17 cellular contexts compared by ENCODE assay signal in the genomic region with DNA sequence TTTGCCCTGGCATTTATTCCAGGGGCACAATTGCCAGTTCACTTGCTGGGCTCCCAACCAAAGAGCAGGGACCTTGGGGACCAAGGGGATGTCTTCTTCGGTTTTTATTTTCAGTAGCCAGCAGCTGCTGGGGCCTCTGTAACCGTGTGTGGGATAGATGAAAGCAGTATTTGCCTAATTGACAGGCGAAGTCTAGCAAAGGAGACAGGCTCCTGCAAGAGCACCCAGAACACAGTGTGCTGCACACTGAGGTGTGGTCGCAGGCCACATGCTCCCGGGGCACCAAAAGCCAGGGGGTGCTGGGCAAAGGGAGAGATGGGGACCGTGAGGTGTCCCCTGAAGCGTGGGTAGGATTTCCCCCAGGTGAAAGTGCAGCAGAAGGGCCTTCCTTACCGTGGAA. TPM values are rescaled to one million over a fixed set of nuclear protein-coding genes. Genes with fewer than 3 reads are reported as not detected.
DNase-seq lines count a peak whose midpoint lies in the region; ATAC-seq, FAIRE-seq and TF ChIP-seq lines count a peak whose summit lies in the region.
"Had no signal": no experiment of that assay in that cellular context is flagged by ENCODE, and none has a peak within 500 bp of the region (broad histone marks: within the 10 kb centered on the region; RNA-seq: fewer than 3 reads in every experiment).

No MANE protein-coding gene starts in this region.

- peak; percentile 33 for DNase-seq in GM10266 (ENCODE audit: extremely low spot score)
- DNase-seq in GM18507 (ENCODE audit: extremely low spot score, insufficient read length, low read depth), result no peak
- no peak for DNase-seq in naive B cell
- no peak for DNase-seq in NCI-H1417 treated with DMSO at 0.1 percent for 48 hours (lab: John Stamatoyannopoulos, UW)
- DNase-seq in stimulated activated CD4-positive, alpha-beta T cell treated with anti-CD3 and anti-CD28 coated beads, Interleukin-15, amount 100 ng/mL, for 24 hours, result no peak
- no peak for DNase-seq in WTC11 (ENCODE audit: low spot score)
- DNase-seq: BE2C, DMS 273 treated with DMSO at 0.1 percent for 48 hours, NCI-H1105, NCI-H187, NCI-H748 treated with DMSO at 0.1 percent for 48 hours, T-cell had no signal

- H3K36me3 Mint-ChIP-seq in naive B cell (no peaks in the 10 kb centered on the region), WTC11 (no peaks in the 10 kb centered on the region)
- H3K36me3 Mint-ChIP-seq: T-cell had no signal

- H3K27me3 Mint-ChIP-seq in naive B cell, result no peaks in the 10 kb centered on the region
- H3K27me3 Mint-ChIP-seq in WTC11 (ENCODE audit: low read depth), result no peaks in the 10 kb centered on the region
- H3K27me3 Mint-ChIP-seq: T-cell had no signal

- H3K27ac Mint-ChIP-seq in naive B cell (peak overlapping the region in 3 of 6 donors; percentile 82 to 95 (median 84)), WTC11 (no peak overlapping the region)
- H3K27ac Mint-ChIP-seq: T-cell had no signal

- TF ChIP-seq CTCF in GM10266 (IDR thresholded peaks at IDR 0.05; ENCODE audit: control insufficient read depth, insufficient read depth, low read depth, missing control alignments), result no peak
- TF ChIP-seq CTCF in WTC11 (IDR thresholded peaks at IDR 0.05), result no peak

- peaks cover 30 to 63% (median 52%) of the 10 kb centered on the region in 3 donors for H3K4me1 Mint-ChIP-seq in naive B cell
- H3K4me1 Mint-ChIP-seq in WTC11, result no peaks in the 10 kb centered on the region

- POLR2A ChIA-PET in WTC11 (lab: Charles Lee), result no interaction called here

- H3K4me3 Mint-ChIP-seq in naive B cell, result peak overlapping the region in 5 of 8 donors; percentile 32 to 60 (median 41)
- no peak overlapping the region for H3K4me3 Mint-ChIP-seq in WTC11
- H3K4me3 Mint-ChIP-seq: T-cell had no signal

- CTCF ChIA-PET in WTC11 (lab: Charles Lee), result interaction anchor here (1.3 kb wide), 1 partner anchor 41 kb away, joined by 5 read pairs; no protein-coding TSS in a partner anchor

- peak; percentile 24 for FAIRE-seq in GM18507 (lab: Jason Lieb, UNC)
- FAIRE-seq: K562 had no signal

- ATAC-seq in HG02798 (IDR thresholded peaks at IDR 0.05; ENCODE audit: poor library complexity, unreplicated experiment) (peak; percentile 60), naive B cell (ENCODE audit: low read depth in 2 of 2) (peak; percentile 20 to 44), WTC11 (no peak)
- ATAC-seq: HCT116, K562, T-cell had no signal

- H3K9me3 Mint-ChIP-seq in naive B cell (peaks cover 0 to 2% (median 0%) of the 10 kb centered on the region in 7 donors), WTC11 (peaks cover 5% of the 10 kb centered on the region; the same call in 1 of the 2 replicates)
- H3K9me3 Mint-ChIP-seq: T-cell had no signal

TF ChIP-seq in WTC11, 78 proteins besides CTCF, POLR2A, EP300 and RAD21:
- TF ChIP-seq, protein P1, sequence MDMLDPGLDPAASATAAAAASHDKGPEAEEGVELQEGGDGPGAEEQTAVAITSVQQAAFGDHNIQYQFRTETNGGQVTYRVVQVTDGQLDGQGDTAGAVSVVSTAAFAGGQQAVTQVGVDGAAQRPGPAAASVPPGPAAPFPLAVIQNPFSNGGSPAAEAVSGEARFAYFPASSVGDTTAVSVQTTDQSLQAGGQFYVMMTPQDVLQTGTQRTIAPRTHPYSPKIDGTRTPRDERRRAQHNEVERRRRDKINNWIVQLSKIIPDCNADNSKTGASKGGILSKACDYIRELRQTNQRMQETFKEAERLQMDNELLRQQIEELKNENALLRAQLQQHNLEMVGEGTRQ (CRISPR knock-in tag; IDR thresholded peaks at IDR 0.05), result no peak
- no peak for TF ChIP-seq ZNF416 (CRISPR knock-in tag; IDR thresholded peaks at IDR 0.05)
- TF ChIP-seq, protein P2, sequence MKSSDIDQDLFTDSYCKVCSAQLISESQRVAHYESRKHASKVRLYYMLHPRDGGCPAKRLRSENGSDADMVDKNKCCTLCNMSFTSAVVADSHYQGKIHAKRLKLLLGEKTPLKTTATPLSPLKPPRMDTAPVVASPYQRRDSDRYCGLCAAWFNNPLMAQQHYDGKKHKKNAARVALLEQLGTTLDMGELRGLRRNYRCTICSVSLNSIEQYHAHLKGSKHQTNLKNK (CRISPR knock-in tag; IDR thresholded peaks at IDR 0.05), result no peak
- TF ChIP-seq, protein P3, sequence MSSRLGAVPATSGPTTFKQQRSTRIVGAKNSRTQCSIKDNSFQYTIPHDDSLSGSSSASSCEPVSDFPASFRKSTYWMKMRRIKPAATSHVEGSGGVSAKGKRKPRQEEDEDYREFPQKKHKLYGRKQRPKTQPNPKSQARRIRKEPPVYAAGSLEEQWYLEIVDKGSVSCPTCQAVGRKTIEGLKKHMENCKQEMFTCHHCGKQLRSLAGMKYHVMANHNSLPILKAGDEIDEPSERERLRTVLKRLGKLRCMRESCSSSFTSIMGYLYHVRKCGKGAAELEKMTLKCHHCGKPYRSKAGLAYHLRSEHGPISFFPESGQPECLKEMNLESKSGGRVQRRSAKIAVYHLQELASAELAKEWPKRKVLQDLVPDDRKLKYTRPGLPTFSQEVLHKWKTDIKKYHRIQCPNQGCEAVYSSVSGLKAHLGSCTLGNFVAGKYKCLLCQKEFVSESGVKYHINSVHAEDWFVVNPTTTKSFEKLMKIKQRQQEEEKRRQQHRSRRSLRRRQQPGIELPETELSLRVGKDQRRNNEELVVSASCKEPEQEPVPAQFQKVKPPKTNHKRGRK (CRISPR knock-in tag; IDR thresholded peaks at IDR 0.05; ENCODE audit: borderline replicate concordance), result no peak
- TF ChIP-seq, protein P4, sequence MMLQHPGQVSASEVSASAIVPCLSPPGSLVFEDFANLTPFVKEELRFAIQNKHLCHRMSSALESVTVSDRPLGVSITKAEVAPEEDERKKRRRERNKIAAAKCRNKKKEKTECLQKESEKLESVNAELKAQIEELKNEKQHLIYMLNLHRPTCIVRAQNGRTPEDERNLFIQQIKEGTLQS (CRISPR knock-in tag; conservative IDR thresholded peaks at IDR 0.05), result no peak
- TF ChIP-seq, protein P5, sequence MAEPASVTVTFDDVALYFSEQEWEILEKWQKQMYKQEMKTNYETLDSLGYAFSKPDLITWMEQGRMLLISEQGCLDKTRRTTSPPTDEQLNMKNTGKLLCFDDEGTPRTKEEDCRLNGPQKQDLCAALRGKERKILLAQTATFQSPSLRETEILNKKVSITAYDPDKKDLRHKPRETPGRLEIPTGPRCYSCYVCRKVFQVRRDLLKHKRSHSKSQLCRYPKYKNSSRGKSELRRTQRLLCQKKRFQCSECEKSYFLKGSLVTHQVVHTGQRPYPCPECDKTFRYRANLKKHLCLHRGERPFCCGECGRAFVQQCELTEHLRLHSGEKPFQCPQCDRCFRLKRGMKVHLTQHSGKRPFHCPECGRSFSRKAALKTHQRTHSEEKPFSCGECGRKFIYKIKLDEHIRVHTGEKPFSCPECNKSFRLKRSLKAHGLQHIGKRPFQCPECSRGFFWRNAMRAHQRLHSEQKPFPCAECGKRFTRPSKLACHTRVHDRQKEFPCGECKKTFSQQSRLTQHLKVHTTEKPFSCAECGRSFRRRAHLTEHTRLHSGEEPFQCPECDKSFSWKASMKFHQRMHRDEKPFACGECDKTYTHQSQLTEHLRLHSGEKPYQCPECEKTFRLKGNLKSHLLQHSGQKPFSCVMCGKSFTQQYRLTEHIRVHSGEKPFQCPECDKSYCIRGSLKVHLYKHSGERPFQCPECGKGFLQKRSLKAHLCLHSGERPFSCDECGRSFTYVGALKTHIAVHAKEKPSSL (CRISPR knock-in tag; conservative IDR thresholded peaks at IDR 0.05), result no peak
- TF ChIP-seq, protein P6, sequence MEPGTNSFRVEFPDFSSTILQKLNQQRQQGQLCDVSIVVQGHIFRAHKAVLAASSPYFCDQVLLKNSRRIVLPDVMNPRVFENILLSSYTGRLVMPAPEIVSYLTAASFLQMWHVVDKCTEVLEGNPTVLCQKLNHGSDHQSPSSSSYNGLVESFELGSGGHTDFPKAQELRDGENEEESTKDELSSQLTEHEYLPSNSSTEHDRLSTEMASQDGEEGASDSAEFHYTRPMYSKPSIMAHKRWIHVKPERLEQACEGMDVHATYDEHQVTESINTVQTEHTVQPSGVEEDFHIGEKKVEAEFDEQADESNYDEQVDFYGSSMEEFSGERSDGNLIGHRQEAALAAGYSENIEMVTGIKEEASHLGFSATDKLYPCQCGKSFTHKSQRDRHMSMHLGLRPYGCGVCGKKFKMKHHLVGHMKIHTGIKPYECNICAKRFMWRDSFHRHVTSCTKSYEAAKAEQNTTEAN (CRISPR knock-in tag; IDR thresholded peaks at IDR 0.05), result no peak
- no peak for TF ChIP-seq SMAD4 (CRISPR knock-in tag; IDR thresholded peaks at IDR 0.05)
- no peak for TF ChIP-seq CREB1 (CRISPR knock-in tag; IDR thresholded peaks at IDR 0.05)
- no peak for TF ChIP-seq ESRRA (CRISPR knock-in tag; IDR thresholded peaks at IDR 0.05; ENCODE audit: borderline replicate concordance)
TF ChIP-seq in WTC11: peak in this region for 0.

RNA-seq across cellular contexts. Expression of a gene that starts 5.3 kb away (rescaled TPM):
- polyA plus RNA-seq in naive B cell (ENCODE audit: low read depth in 6 of 6), result not detected
- total RNA-seq in WTC11 (2021), result 0.14 TPM in 1 of 3 replicates, not detected in the others
- total RNA-seq: Daoy, M059J had no signal

RNA-seq across cellular contexts. Expression of a gene that starts 41.4 kb away (rescaled TPM):
- polyA plus RNA-seq in naive B cell (ENCODE audit: low read depth in 6 of 6), result 100 to 1,000 TPM in 1 of 6 donors, 10 to 100 TPM in 5; 38.0 to 111 (median 67.7) TPM
- 30.6 to 41.4 TPM (median 31.9 TPM) in 3 replicates for total RNA-seq in WTC11 (2021)
